9 cellular contexts compared by ENCODE assay signal in the genomic region with DNA sequence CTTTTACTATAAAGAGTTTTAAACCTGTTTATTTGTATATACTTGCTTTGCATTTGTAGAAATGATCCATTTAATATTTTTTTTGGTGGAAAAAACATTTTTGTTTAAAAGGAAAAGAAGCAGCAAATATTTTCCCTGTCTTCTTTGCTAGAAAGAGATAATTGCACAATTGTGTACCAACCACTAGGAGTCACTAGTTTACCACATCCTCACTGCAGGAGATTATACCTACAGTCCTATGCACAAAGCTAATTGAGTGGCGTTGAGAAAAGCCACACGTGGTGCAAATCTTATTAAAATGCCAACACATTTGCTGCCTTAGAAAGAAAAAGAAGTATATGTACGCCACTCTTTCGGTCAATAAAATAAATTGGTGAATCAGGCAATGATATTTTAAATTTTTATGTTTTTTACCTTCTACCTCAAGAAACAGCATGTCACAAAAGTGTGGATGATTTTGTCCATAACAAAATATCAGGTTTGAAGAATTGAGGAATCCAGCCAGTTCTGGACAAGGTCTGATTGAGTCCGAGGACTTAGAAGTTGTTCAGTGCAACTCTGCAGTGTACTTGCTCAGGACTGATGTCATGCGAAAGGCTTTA.
DNase-seq lines count a peak whose midpoint lies in the region; ATAC-seq, FAIRE-seq and TF ChIP-seq lines count a peak whose summit lies in the region.
"Had no signal": no experiment of that assay in that cellular context is flagged by ENCODE, and none has a peak within 500 bp of the region (broad histone marks: within the 10 kb centered on the region; RNA-seq: fewer than 3 reads in every experiment).

No MANE protein-coding gene starts in this region.

- H2AFZ ChIP-seq in parathyroid adenoma, result no peak overlapping the region

- H3K9ac ChIP-seq in parathyroid adenoma, result no peak overlapping the region

- no peak overlapping the region for H3K4me2 ChIP-seq in parathyroid adenoma (ENCODE audit: low read length)

- no peak overlapping the region for H3K27ac Mint-ChIP-seq in activated CD8-positive, alpha-beta memory T cell treated with anti-CD3 and anti-CD28 coated beads, Interleukin-2, amount 10 ng/mL, durations not matched to agents 7 days and 5 days
- H3K27ac Mint-ChIP-seq: IgD-negative memory B cell had no signal

- H3K79me2 ChIP-seq in parathyroid adenoma, result no peaks in the 10 kb centered on the region

- no peaks in the 10 kb centered on the region for H3K27me3 Mint-ChIP-seq in activated CD8-positive, alpha-beta memory T cell treated with anti-CD3 and anti-CD28 coated beads, Interleukin-2, amount 10 ng/mL, durations not matched to agents 7 days and 5 days
- H3K27me3 Mint-ChIP-seq: IgD-negative memory B cell had no signal

- no peaks in the 10 kb centered on the region for H3K36me3 Mint-ChIP-seq in activated CD8-positive, alpha-beta memory T cell treated with anti-CD3 and anti-CD28 coated beads, Interleukin-2, amount 10 ng/mL, durations not matched to agents 7 days and 5 days
- H3K36me3 Mint-ChIP-seq: IgD-negative memory B cell had no signal

- no peaks in the 10 kb centered on the region for H3K9me3 ChIP-seq in parathyroid adenoma (ENCODE audit: control insufficient read depth, low read length)

- FAIRE-seq in endometrium (lab: Jason Lieb, UNC), result peak; percentile 69

- H3K4me1 ChIP-seq in parathyroid adenoma, result no peaks in the 10 kb centered on the region

- no peaks in the 10 kb centered on the region for H3K9me3 Mint-ChIP-seq in activated CD8-positive, alpha-beta memory T cell treated with anti-CD3 and anti-CD28 coated beads, Interleukin-2, amount 10 ng/mL, durations not matched to agents 7 days and 5 days (ENCODE audit: low read depth)

- CTCF ChIA-PET in BJ (lab: Yijun Ruan, JAX), result no interaction called here
- CTCF ChIA-PET in activated CD8-positive, alpha-beta memory T cell treated with anti-CD3 and anti-CD28 coated beads, Interleukin-2, amount 10 ng/mL, durations not matched to agents 7 days and 5 days (lab: Charles Lee), result no interaction called here

- ATAC-seq in GM18868 (IDR thresholded peaks at IDR 0.05; ENCODE audit: unreplicated experiment), result peak; percentile 97
- ATAC-seq in HG03108 (IDR thresholded peaks at IDR 0.05; ENCODE audit: unreplicated experiment), result peak; percentile 69
- ATAC-seq in activated CD8-positive, alpha-beta memory T cell treated with anti-CD3 and anti-CD28 coated beads, Interleukin-2, amount 10 ng/mL, durations not matched to agents 7 days and 5 days, result no peak

- H3K36me3 ChIP-seq in BJ (ENCODE audit: control insufficient read depth, insufficient read depth, low read length), result no peaks in the 10 kb centered on the region
- no peaks in the 10 kb centered on the region for H3K36me3 ChIP-seq in parathyroid adenoma (ENCODE audit: control insufficient read depth, insufficient read depth, low read length)

- TF ChIP-seq CTCF in BJ (IDR thresholded peaks at IDR 0.05; ENCODE audit: insufficient read depth, low read depth, low read length) (peak; percentile 44), parathyroid adenoma (IDR thresholded peaks at IDR 0.05) (peak; percentile 33)

- H3K4me1 Mint-ChIP-seq in activated CD8-positive, alpha-beta memory T cell treated with anti-CD3 and anti-CD28 coated beads, Interleukin-2, amount 10 ng/mL, durations not matched to agents 7 days and 5 days, result no peaks in the 10 kb centered on the region
- H3K4me1 Mint-ChIP-seq: IgD-negative memory B cell had no signal

- no peak for DNase-seq in BJ (ENCODE audit: low read depth)
- peak; percentile 24 for DNase-seq in NCI-H748 (lab: John Stamatoyannopoulos, UW; ENCODE audit: unreplicated experiment)
- no peak for DNase-seq in activated CD8-positive, alpha-beta memory T cell treated with anti-CD3 and anti-CD28 coated beads, Interleukin-2, amount 10 ng/mL, durations not matched to agents 7 days and 5 days
- DNase-seq in middle frontal gyrus (ENCODE audit: extremely low spot score, low spot score), result no peak

- no peaks in the 10 kb centered on the region for H3K27me3 ChIP-seq in BJ (ENCODE audit: control insufficient read depth, insufficient read depth, low read length)
- no peaks in the 10 kb centered on the region for H3K27me3 ChIP-seq in parathyroid adenoma (ENCODE audit: control insufficient read depth, insufficient read depth, low read length)

- H3K4me3 Mint-ChIP-seq in activated CD8-positive, alpha-beta memory T cell treated with anti-CD3 and anti-CD28 coated beads, Interleukin-2, amount 10 ng/mL, durations not matched to agents 7 days and 5 days, result no peak overlapping the region
- H3K4me3 Mint-ChIP-seq: IgD-negative memory B cell had no signal

- POLR2A ChIA-PET in BJ (lab: Charles Lee), result no interaction called here

- no peak overlapping the region for H3K27ac ChIP-seq in parathyroid adenoma

- no peak overlapping the region for H3K4me3 ChIP-seq in BJ (ENCODE audit: low read depth, low read length)
- no peak overlapping the region for H3K4me3 ChIP-seq in parathyroid adenoma (ENCODE audit: low read depth, low read length)
